In the genomic region with DNA sequence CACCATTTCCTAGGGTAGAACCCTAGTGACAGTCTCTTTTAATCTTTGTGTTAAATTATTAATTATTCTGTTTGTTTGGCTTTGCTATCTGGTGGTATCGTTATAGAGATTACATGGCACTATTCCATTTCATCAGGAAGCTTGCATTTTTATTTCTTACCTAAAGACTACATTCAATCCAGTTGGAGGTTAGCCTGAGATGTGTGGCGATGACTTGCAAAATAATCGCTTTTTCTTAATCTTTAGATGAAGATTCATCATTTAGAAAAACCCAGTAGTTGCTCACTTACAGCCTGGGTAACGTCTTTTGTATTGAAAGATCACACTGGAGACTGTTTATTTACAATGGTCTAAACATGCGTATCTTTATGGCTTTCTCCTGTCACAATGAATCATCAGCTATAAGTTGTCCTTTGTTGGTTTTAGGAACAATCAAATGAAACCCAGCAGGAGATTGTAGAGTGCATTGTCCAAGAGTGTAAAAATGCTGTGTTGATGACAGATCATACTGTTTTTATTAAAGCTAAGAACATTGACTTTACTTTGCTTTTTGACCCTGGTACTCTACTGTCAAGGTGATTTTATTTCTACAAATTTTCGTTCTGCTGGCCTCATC, we compare ENCODE assay signal across 24 cellular contexts.
A peak's percentile ranks its signal among the peaks of the same experiment; 100 is the strongest.
DNase-seq lines count a peak whose midpoint lies in the region; ATAC-seq and TF ChIP-seq lines count a peak whose summit lies in the region.
"Had no signal": no experiment of that assay in that cellular context is flagged by ENCODE, and none has a peak within 500 bp of the region (broad histone marks: within the 10 kb centered on the region; RNA-seq: fewer than 3 reads in every experiment).

No MANE protein-coding gene starts in this region.

- H3K27me3 ChIP-seq in HCT116 (ENCODE audit: insufficient read depth, low read length) (no peaks in the 10 kb centered on the region), thyroid gland (no peaks in the 10 kb centered on the region), endodermal cell (ENCODE audit: control insufficient read depth, insufficient read depth, low read length, poor library complexity, severe bottlenecking) (no peaks in the 10 kb centered on the region), heart right ventricle (no peaks in the 10 kb centered on the region)
- H3K27me3 ChIP-seq: adrenal gland, esophagus squamous epithelium, uterus had no signal

- no peak overlapping the region for H3K27ac ChIP-seq in HCT116 (ENCODE audit: low read depth, low read length)
- no peak overlapping the region for H3K27ac ChIP-seq in thyroid gland
- H3K27ac ChIP-seq in endodermal cell (ENCODE audit: low read depth, low read length): no peak overlapping the region
- H3K27ac ChIP-seq in heart right ventricle: no peak overlapping the region
- H3K27ac ChIP-seq: adrenal gland, esophagus squamous epithelium, skin epidermis, uterus had no signal

- no peaks in the 10 kb centered on the region for H3K79me2 ChIP-seq in HCT116 (ENCODE audit: insufficient read depth, low read length)

- peaks cover 15% of the 10 kb centered on the region for H3K4me1 Mint-ChIP-seq in endodermal cell
- H3K4me1 Mint-ChIP-seq: activated CD8-positive, alpha-beta memory T cell treated with anti-CD3 and anti-CD28 coated beads, Interleukin-2, amount 10 ng/mL, durations not matched to agents 7 days and 5 days; central memory CD8-positive, alpha-beta T cell; naive thymus-derived CD8-positive, alpha-beta T cell had no signal

- TF ChIP-seq POLR2A in HCT116 (IDR thresholded peaks at IDR 0.05; ENCODE audit: borderline replicate concordance, extremely low read depth, insufficient read depth, insufficient read length): no peak
- no peak for TF ChIP-seq POLR2A in thyroid gland (IDR thresholded peaks at IDR 0.05)

- DNase-seq in COR-L47 (lab: John Stamatoyannopoulos, UW): peak; percentile 78
- DNase-seq in HCT116 (ENCODE audit: low read depth, low spot score): peak; percentile 0
- DNase-seq in NCI-H345 treated with DMSO at 0.1 percent for 48 hours (lab: John Stamatoyannopoulos, UW; ENCODE audit: unreplicated experiment): peak; percentile 12
- DNase-seq in left colon: no peak
- DNase-seq in thyroid gland: no peak
- DNase-seq in activated gamma-delta T cell treated with Interleukin-2 at 50 U/mL for 16 hours: no peak
- DNase-seq in endodermal cell: no peak
- no peak for DNase-seq in heart right ventricle
- DNase-seq: activated CD4-positive, alpha-beta T cell treated with anti-CD3 and anti-CD28 coated beads for 1 hour; activated CD8-positive, alpha-beta memory T cell treated with anti-CD3 and anti-CD28 coated beads, Interleukin-2, amount 10 ng/mL, durations not matched to agents 7 days and 5 days; adrenal gland; effector CD4-positive, alpha-beta T cell; esophagus squamous epithelium; naive thymus-derived CD8-positive, alpha-beta T cell; NCI-H1092 treated with DMSO at 0.1 percent for 48 hours; posterior cingulate gyrus; RPMI8226; stimulated activated CD4-positive, alpha-beta T cell treated with anti-CD3 and anti-CD28 coated beads, Interleukin-4, amount 100 ng/mL, for 24 hours; uterus had no signal

- WGBS in thyroid gland, 2 donors: 71 to 74% methylated on average over 6 of the region's 6 CpGs
- WGBS in endodermal cell (ENCODE audit: insufficient coverage in 1 of 2, insufficient read length in 1 of 2), 2 experiments: 86 to 100% methylated on average over 2 to 6 of the region's 6 CpGs
- WGBS in heart right ventricle, 2 donors: 68 to 77% methylated on average over 6 of the region's 6 CpGs

- H4K20me1 ChIP-seq in HCT116 (ENCODE audit: insufficient read depth): no peaks in the 10 kb centered on the region

- no peak for TF ChIP-seq CTCF in HCT116 (IDR thresholded peaks at IDR 0.05 in 2 of 3, conservative IDR thresholded peaks at IDR 0.05 in 1 of 3; ENCODE audit: borderline replicate concordance in 1 of 3, insufficient read depth in 1 of 3, low read depth in 2 of 3, low read length in 2 of 3)
- no peak for TF ChIP-seq CTCF in thyroid gland (IDR thresholded peaks at IDR 0.05)
- no peak for TF ChIP-seq CTCF in endodermal cell (conservative IDR thresholded peaks at IDR 0.05)
- TF ChIP-seq CTCF in heart right ventricle (IDR thresholded peaks at IDR 0.05): no peak

- H3K27me3 Mint-ChIP-seq in endodermal cell (ENCODE audit: insufficient read depth): no peaks in the 10 kb centered on the region
- H3K27me3 Mint-ChIP-seq: activated CD8-positive, alpha-beta memory T cell treated with anti-CD3 and anti-CD28 coated beads, Interleukin-2, amount 10 ng/mL, durations not matched to agents 7 days and 5 days; central memory CD8-positive, alpha-beta T cell had no signal

- ATAC-seq in HCT116 (0 out of 2 replicates have a peak, but pooled peaks have one; percentile 30), left colon (peak; percentile 88), heart right ventricle (no peak)
- ATAC-seq: activated CD8-positive, alpha-beta memory T cell treated with anti-CD3 and anti-CD28 coated beads, Interleukin-2, amount 10 ng/mL, durations not matched to agents 7 days and 5 days; GM12878; K562; naive thymus-derived CD8-positive, alpha-beta T cell had no signal

- no peaks in the 10 kb centered on the region for H3K9me3 Mint-ChIP-seq in endodermal cell
- H3K9me3 Mint-ChIP-seq: activated T-helper 2 cell treated with anti-CD3 and anti-CD28 coated beads, Interferon-gamma antibody, Interleukin-2, Interleukin-4, amounts not matched to agents 10 μg/mL and 5 μg/mL and 100 μg/mL, durations not matched to agents 14 hours and 24 hours and 36 hours had no signal

- H3K9me2 ChIP-seq in HCT116 (ENCODE audit: insufficient read depth): no peaks in the 10 kb centered on the region

- no peak overlapping the region for H3K27ac Mint-ChIP-seq in endodermal cell
- H3K27ac Mint-ChIP-seq: activated CD8-positive, alpha-beta memory T cell treated with anti-CD3 and anti-CD28 coated beads, Interleukin-2, amount 10 ng/mL, durations not matched to agents 7 days and 5 days; activated T-helper 2 cell treated with anti-CD3 and anti-CD28 coated beads, Interferon-gamma antibody, Interleukin-2, Interleukin-4, amounts not matched to agents 10 μg/mL and 5 μg/mL and 100 μg/mL, durations not matched to agents 14 hours and 24 hours and 36 hours; naive thymus-derived CD8-positive, alpha-beta T cell had no signal

- CTCF ChIA-PET in HCT116 (lab: Charles Lee): no interaction called here

- H3K4me3 Mint-ChIP-seq in endodermal cell: no peak overlapping the region
- H3K4me3 Mint-ChIP-seq: activated CD8-positive, alpha-beta memory T cell treated with anti-CD3 and anti-CD28 coated beads, Interleukin-2, amount 10 ng/mL, durations not matched to agents 7 days and 5 days; central memory CD8-positive, alpha-beta T cell; naive thymus-derived CD8-positive, alpha-beta T cell had no signal

- H3K4me2 ChIP-seq in HCT116 (ENCODE audit: low read length): no peak overlapping the region; the same call in 1 of the 2 replicates

- H3K9me3 ChIP-seq in HCT116 (ENCODE audit: control insufficient read depth in 1 of 2, insufficient read depth in 1 of 2, low read depth in 1 of 2, low read length in 2 of 2) (no peaks in the 10 kb centered on the region), thyroid gland (no peaks in the 10 kb centered on the region), endodermal cell (ENCODE audit: control insufficient read depth, low read length) (no peaks in the 10 kb centered on the region), heart right ventricle (no peaks in the 10 kb centered on the region)
- H3K9me3 ChIP-seq: adrenal gland, esophagus squamous epithelium, uterus had no signal

- no peaks in the 10 kb centered on the region for H3K36me3 Mint-ChIP-seq in endodermal cell (ENCODE audit: low read depth)
- H3K36me3 Mint-ChIP-seq: activated CD8-positive, alpha-beta memory T cell treated with anti-CD3 and anti-CD28 coated beads, Interleukin-2, amount 10 ng/mL, durations not matched to agents 7 days and 5 days; naive thymus-derived CD8-positive, alpha-beta T cell had no signal

- POLR2A ChIA-PET in HCT116 (lab: Charles Lee): no interaction called here

- no peak overlapping the region for H2AFZ ChIP-seq in HCT116 (ENCODE audit: low read depth, low read length, poor library complexity, severe bottlenecking)

- H3K9ac ChIP-seq in HCT116 (ENCODE audit: low read length): no peak overlapping the region
- H3K9ac ChIP-seq in endodermal cell (ENCODE audit: extremely low read depth, low read length, poor library complexity, severe bottlenecking): no peak overlapping the region

- intact Hi-C loops in HCT116 (cut with micrococcal nuclease) (no loop called here), left colon (cut with DNase I, micrococcal nuclease) (no loop called here), thyroid gland (cut with DNase I) (no loop called here), heart right ventricle (cut with DNase I) (loop anchor here in 1 of 10 donors (2.0 kb wide), 1 partner anchor 14 kb away; no protein-coding TSS in a partner anchor)

- no peak for TF ChIP-seq RAD21 in HCT116 (IDR thresholded peaks at IDR 0.05; ENCODE audit: low read depth)

- BruUV-seq in HCT116 (replicated peaks; lab: Mats Ljungman, UMichigan): no TSS peak

- H3K4me1 ChIP-seq in HCT116 (ENCODE audit: control insufficient read depth in 1 of 2, insufficient read depth in 2 of 2, low read length in 2 of 2) (0 out of 4 replicates have a peak, but pooled peaks cover 0 to 3% of the 10 kb centered on the region in 2 experiments), thyroid gland (no peaks in the 10 kb centered on the region), endodermal cell (ENCODE audit: control insufficient read depth, insufficient read depth, low read length) (peaks cover 7% of the 10 kb centered on the region), heart right ventricle (no peaks in the 10 kb centered on the region)
- H3K4me1 ChIP-seq: adrenal gland, esophagus squamous epithelium, uterus had no signal

- RAD21 ChIA-PET in HCT116 (lab: Charles Lee; ENCODE audit: low non-redundant PET in 1 of 2, low total read pairs in 2 of 2, uncharacterized antibody in 2 of 2, unreplicated experiment in 2 of 2): no interaction called here

- H3K4me3 ChIP-seq in HCT116 (replicated peaks in 1 of 2; ENCODE audit: low read depth in 1 of 2, low read length in 2 of 2) (no peak overlapping the region), thyroid gland (replicated peaks in 1 of 3) (no peak overlapping the region), endodermal cell (ENCODE audit: low read length) (no peak overlapping the region), heart right ventricle (no peak overlapping the region)
- H3K4me3 ChIP-seq: adrenal gland, esophagus squamous epithelium, GM12878, K562, skin epidermis, uterus had no signal

- H3K36me3 ChIP-seq in HCT116 (ENCODE audit: control insufficient read depth in 1 of 2, insufficient read depth in 2 of 2, low read length in 2 of 2) (no peaks in the 10 kb centered on the region), thyroid gland (no peaks in the 10 kb centered on the region), endodermal cell (ENCODE audit: control insufficient read depth, insufficient read depth, low read length) (no peaks in the 10 kb centered on the region), heart right ventricle (no peaks in the 10 kb centered on the region)
- H3K36me3 ChIP-seq: adrenal gland, esophagus squamous epithelium, uterus had no signal

TF ChIP-seq in HCT116, 20 proteins besides CTCF, POLR2A, EP300 and RAD21 (continues in another document):
- TF ChIP-seq, protein P1, sequence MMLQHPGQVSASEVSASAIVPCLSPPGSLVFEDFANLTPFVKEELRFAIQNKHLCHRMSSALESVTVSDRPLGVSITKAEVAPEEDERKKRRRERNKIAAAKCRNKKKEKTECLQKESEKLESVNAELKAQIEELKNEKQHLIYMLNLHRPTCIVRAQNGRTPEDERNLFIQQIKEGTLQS (IDR thresholded peaks at IDR 0.05): no peak

Comparison
In these comparisons a context has a peak if more than half of its experiments do, and no peak if none do; other contexts are left out.
1. DNase-seq: peak in COR-L47 (single experiment), HCT116 (single experiment) and NCI-H345 treated with DMSO at 0.1 percent for 48 hours (single experiment); none in left colon (0 of 2), thyroid gland (0 of 2), activated gamma-delta T cell treated with Interleukin-2 at 50 U/mL for 16 hours (single experiment), endodermal cell (single experiment) and heart right ventricle (0 of 2).
2. ATAC-seq: peak in HCT116 (single experiment) and left colon (single experiment); none in heart right ventricle (0 of 8).